In genomic region chr21:22554690-22555316, GRCh38 we compare ENCODE assay signal across 26 cellular contexts.
"Had no signal": no experiment of that assay in that cellular context is flagged by ENCODE, and none has a peak within 500 bp of the region (broad histone marks: within the 10 kb centered on the region; RNA-seq: fewer than 3 reads in every experiment).

No MANE protein-coding gene starts in this region.

- DNase-seq: cortex of kidney; effector memory CD8-positive, alpha-beta T cell; erythroblast; esophagus squamous epithelium; foreskin melanocyte; glutamatergic neuron; heart right ventricle; hippocampal formation; left colon; left ventricle myocardium superior; lower lobe of right lung; midbrain; naive thymus-derived CD4-positive, alpha-beta T cell; nucleus accumbens; ovary; posterior cingulate gyrus; psoas muscle; right cardiac atrium; stimulated activated CD4-positive, alpha-beta T cell treated with anti-CD3 and anti-CD28 coated beads, Interleukin-15, amount 100 ng/mL, for 24 hours; stimulated activated CD4-positive, alpha-beta T cell treated with anti-CD3 and anti-CD28 coated beads, Interleukin-2, amount 100 ng/mL, for 48 hours; stimulated activated naive CD4-positive, alpha-beta T cell; stimulated activated naive CD8-positive, alpha-beta T cell treated with anti-CD3 and anti-CD28 coated beads, Interleukin-15, amount 100 ng/mL, for 72 hours; transverse colon had no signal

- H3K9me3 ChIP-seq: esophagus squamous epithelium, heart right ventricle, lower lobe of right lung, ovary, psoas muscle, suprapubic skin, vagina had no signal

- H3K4me1 ChIP-seq: esophagus squamous epithelium, heart right ventricle, lower lobe of right lung, psoas muscle, suprapubic skin, transverse colon, vagina had no signal

- H3K4me3 ChIP-seq: esophagus squamous epithelium, heart right ventricle, lower lobe of right lung, ovary, psoas muscle, skin epidermis, suprapubic skin, transverse colon, vagina had no signal

- H3K36me3 ChIP-seq: esophagus squamous epithelium, heart right ventricle, lower lobe of right lung, ovary, suprapubic skin, transverse colon, vagina had no signal

- H3K27ac ChIP-seq: esophagus squamous epithelium, heart right ventricle, lower lobe of right lung, ovary, psoas muscle, skin epidermis, suprapubic skin, transverse colon, vagina had no signal

- ATAC-seq: effector memory CD8-positive, alpha-beta T cell; heart right ventricle; left colon; left ventricle myocardium superior; lower lobe of right lung; naive thymus-derived CD4-positive, alpha-beta T cell; psoas muscle; right cardiac atrium; stimulated activated naive CD8-positive, alpha-beta T cell treated with anti-CD3 and anti-CD28 coated beads, Interleukin-15, amount 100 ng/mL, for 72 hours had no signal

- H3K27me3 ChIP-seq: esophagus squamous epithelium, heart right ventricle, ovary, suprapubic skin, transverse colon, vagina had no signal
